8 cellular contexts compared by ENCODE assay signal in the genomic region with DNA sequence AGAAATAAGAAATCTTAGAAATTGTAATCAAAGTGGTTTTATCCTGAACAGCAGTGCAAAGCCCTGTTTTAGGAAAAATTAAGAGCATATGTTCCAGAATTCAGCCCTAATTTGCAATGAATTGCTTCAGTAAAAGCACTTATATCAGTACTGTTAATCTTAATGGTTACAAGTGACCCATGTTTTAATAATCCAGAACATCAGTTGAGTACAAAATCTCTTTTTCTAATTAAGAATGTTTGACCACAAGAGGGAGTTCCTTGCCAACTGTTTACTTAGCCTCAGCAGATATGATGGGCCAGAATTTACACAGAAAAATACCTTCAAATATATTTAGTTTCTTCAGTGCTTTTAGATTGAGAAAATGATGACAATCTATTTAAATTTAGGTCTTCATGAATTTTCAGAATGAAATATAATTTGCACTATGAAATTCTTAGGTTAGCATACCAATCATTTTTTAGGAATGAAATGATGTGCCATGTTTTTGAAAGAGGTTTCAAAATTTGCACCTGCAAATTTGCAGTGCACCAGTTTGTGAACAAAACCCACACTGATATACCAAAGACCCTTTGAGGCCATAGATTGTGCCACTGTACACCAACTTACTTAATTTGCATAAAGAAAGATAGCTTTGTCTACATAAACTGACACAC.
DNase-seq lines count a peak whose midpoint lies in the region; ATAC-seq and TF ChIP-seq lines count a peak whose summit lies in the region.

No MANE protein-coding gene starts in this region.

- peak overlapping the region; percentile 28 for H3K9ac ChIP-seq in skeletal muscle satellite cell (ENCODE audit: low read depth, low read length)

- CTCF ChIA-PET in AG04450 (lab: Charles Lee), result interaction anchor here (0.5 to 1.4 kb wide), 2 partner anchors 25 to 667 kb away, joined by 3 to 4 read pairs; no protein-coding TSS in a partner anchor

- H3K27ac ChIP-seq in AG04450 (ENCODE audit: low read depth, low read length) (no peak overlapping the region), esophagus muscularis mucosa (replicated peaks in 1 of 4) (no peak overlapping the region)

- H3K27ac Mint-ChIP-seq in immature natural killer cell, result no peak overlapping the region

- no peak for DNase-seq in AG04450 (ENCODE audit: low read depth, low spot score)
- DNase-seq in NCI-H748 (lab: John Stamatoyannopoulos, UW; ENCODE audit: unreplicated experiment), result peak; percentile 72
- DNase-seq in esophagus muscularis mucosa (ENCODE audit: extremely low spot score), result no peak
- no peak for DNase-seq in immature natural killer cell
- DNase-seq in Right ventricle myocardium inferior (ENCODE audit: missing footprints), result no peak

- H3K27me3 Mint-ChIP-seq in immature natural killer cell (ENCODE audit: low read depth in 3 of 3), result peaks cover 0 to 2% (median 0%) of the 10 kb centered on the region in 3 donors

- TF ChIP-seq CTCF in AG04450 (IDR thresholded peaks at IDR 0.05; ENCODE audit: low read depth, low read length), result peak; percentile 51
- peak in 2 of 3 experiments; percentile 12 to 18 for TF ChIP-seq CTCF in esophagus muscularis mucosa (IDR thresholded peaks at IDR 0.05)

- no peak for TF ChIP-seq EP300 in esophagus muscularis mucosa (IDR thresholded peaks at IDR 0.05)

- H3K9me3 Mint-ChIP-seq in immature natural killer cell, result peaks cover 0 to 4% (median 3%) of the 10 kb centered on the region in 6 donors

- no peaks in the 10 kb centered on the region for H3K27me3 ChIP-seq in AG04450 (ENCODE audit: control insufficient read depth, insufficient read depth, low read length)
- H3K27me3 ChIP-seq in esophagus muscularis mucosa, result no peaks in the 10 kb centered on the region
- H3K27me3 ChIP-seq in skeletal muscle satellite cell (ENCODE audit: control insufficient read depth, insufficient read depth, low read length), result no peaks in the 10 kb centered on the region

- POLR2A ChIA-PET in AG04450 (lab: Yijun Ruan, JAX), result no interaction called here

- no peak overlapping the region for H3K4me2 ChIP-seq in skeletal muscle satellite cell (ENCODE audit: low read length)

- ATAC-seq in GM18868 (IDR thresholded peaks at IDR 0.05; ENCODE audit: unreplicated experiment) (peak; percentile 72), HG02610 (IDR thresholded peaks at IDR 0.05; ENCODE audit: unreplicated experiment) (no peak), Right ventricle myocardium inferior (no peak)

- intact Hi-C loops in esophagus muscularis mucosa (cut with DNase I) (no loop called here), Right ventricle myocardium inferior (cut with DNase I) (no loop called here)

- no peaks in the 10 kb centered on the region for H3K36me3 Mint-ChIP-seq in immature natural killer cell

- no peaks in the 10 kb centered on the region for H3K4me1 ChIP-seq in esophagus muscularis mucosa
- H3K4me1 ChIP-seq in skeletal muscle satellite cell (ENCODE audit: control insufficient read depth, insufficient read depth, low read length), result peaks cover 9% of the 10 kb centered on the region

- H3K4me3 Mint-ChIP-seq in immature natural killer cell, result no peak overlapping the region

- H3K9me3 ChIP-seq in AG04450 (ENCODE audit: control insufficient read depth, insufficient read depth, low read length), result no peaks in the 10 kb centered on the region
- no peaks in the 10 kb centered on the region for H3K9me3 ChIP-seq in esophagus muscularis mucosa
- H3K9me3 ChIP-seq in skeletal muscle satellite cell (replicated peaks; ENCODE audit: low read length), result no peaks in the 10 kb centered on the region

- H3K36me3 ChIP-seq in esophagus muscularis mucosa (no peaks in the 10 kb centered on the region), skeletal muscle satellite cell (ENCODE audit: insufficient read depth, low read length) (no peaks in the 10 kb centered on the region)

- no peak overlapping the region for H3K4me3 ChIP-seq in AG04450 (ENCODE audit: low read depth, low read length)
- no peak overlapping the region for H3K4me3 ChIP-seq in esophagus muscularis mucosa
- H3K4me3 ChIP-seq in skeletal muscle satellite cell (ENCODE audit: low read length), result no peak overlapping the region

- no peaks in the 10 kb centered on the region for H3K4me1 Mint-ChIP-seq in immature natural killer cell

- TF ChIP-seq POLR2A in esophagus muscularis mucosa (IDR thresholded peaks at IDR 0.05; ENCODE audit: low read depth), result no peak
